2 cellular contexts compared by ENCODE assay signal in the genomic region with DNA sequence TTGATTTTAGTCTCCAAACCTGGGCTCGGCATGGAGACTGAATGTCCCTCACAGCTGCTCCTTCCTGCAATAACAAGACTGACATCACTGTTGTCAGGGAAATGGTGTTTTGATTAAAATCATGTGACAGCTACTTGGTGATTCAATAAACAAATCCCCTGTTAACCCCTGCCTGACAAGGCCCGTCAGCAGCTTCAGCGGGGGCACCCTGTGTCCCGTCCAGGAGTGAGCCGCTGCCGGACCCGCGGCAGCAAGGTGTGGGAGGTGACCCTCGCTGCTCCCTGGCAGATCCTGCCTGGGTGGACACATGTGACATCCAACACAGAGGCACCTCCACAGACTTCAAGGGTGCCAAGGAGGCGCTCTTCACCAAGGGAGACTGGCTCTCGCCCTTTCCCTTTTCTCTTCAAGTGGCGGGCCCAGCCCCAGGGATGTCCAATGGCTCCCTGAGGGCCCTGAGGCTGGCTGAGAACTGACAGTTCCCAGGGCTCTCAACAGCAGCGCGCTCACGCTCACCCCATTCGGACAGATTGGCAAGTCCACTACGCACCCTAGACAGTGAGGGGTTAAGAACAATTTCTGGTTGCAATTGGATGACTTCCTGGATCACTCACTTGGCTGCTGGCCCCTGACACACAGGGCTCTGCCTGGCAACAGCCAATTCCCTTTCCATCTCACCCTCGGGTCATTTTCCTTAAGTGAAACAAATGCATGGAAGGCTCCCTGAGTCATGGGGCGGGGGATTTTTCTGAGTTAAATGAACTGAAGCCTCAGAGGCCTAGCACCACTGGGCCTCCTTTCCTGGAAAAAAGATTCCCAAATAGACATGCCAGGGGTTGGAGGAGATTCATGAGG.
TF ChIP-seq lines count a peak whose summit lies in the region.

No MANE protein-coding gene starts in this region.

TF ChIP-seq in IMR-90, 13 proteins besides CTCF, POLR2A, EP300 and RAD21 (continued from another document):
- TF ChIP-seq, protein P1, sequence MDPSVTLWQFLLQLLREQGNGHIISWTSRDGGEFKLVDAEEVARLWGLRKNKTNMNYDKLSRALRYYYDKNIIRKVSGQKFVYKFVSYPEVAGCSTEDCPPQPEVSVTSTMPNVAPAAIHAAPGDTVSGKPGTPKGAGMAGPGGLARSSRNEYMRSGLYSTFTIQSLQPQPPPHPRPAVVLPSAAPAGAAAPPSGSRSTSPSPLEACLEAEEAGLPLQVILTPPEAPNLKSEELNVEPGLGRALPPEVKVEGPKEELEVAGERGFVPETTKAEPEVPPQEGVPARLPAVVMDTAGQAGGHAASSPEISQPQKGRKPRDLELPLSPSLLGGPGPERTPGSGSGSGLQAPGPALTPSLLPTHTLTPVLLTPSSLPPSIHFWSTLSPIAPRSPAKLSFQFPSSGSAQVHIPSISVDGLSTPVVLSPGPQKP (IDR thresholded peaks at IDR 0.05; ENCODE audit: borderline replicate concordance, low read depth, low read length): no peak
- TF ChIP-seq MAFK (IDR thresholded peaks at IDR 0.05; ENCODE audit: low read depth, low read length) (no peak), MAZ (IDR thresholded peaks at IDR 0.05; ENCODE audit: borderline replicate concordance, low read depth, low read length) (peak; percentile 76), BHLHE40 (IDR thresholded peaks at IDR 0.05; ENCODE audit: low read depth, low read length) (peak; percentile 31; the same call in 1 of the 2 replicates), FOS (IDR thresholded peaks at IDR 0.05; ENCODE audit: low read depth, low read length) (peak; percentile 77), SMC3 (IDR thresholded peaks at IDR 0.05; ENCODE audit: low read depth, low read length) (0 out of 2 replicates have a peak, but pooled peaks have one; percentile 4), CHD1 (IDR thresholded peaks at IDR 0.05; ENCODE audit: low read depth, low read length) (0 out of 2 replicates have a peak, but pooled peaks have one; percentile 49), CEBPB (IDR thresholded peaks at IDR 0.05; ENCODE audit: low read depth, low read length) (peak; percentile 58), RCOR1 (IDR thresholded peaks at IDR 0.05; ENCODE audit: insufficient replicate concordance, low read length) (no peak), MXI1 (IDR thresholded peaks at IDR 0.05; ENCODE audit: borderline replicate concordance, low read depth, low read length) (0 out of 2 replicates have a peak, but pooled peaks have one; percentile 13), NFE2L2 (IDR thresholded peaks at IDR 0.05; ENCODE audit: low read depth, low read length) (no peak)
TF ChIP-seq in IMR-90: peak in this region for 9.

TF ChIP-seq in SK-N-SH treated with all-trans-retinoic acid at 6 μM for 48 hours, 23 proteins besides CTCF, POLR2A, EP300 and RAD21 (continued from another document):
- TF ChIP-seq CSDC2 (CRISPR knock-in tag; IDR thresholded peaks at IDR 0.05) (peak; percentile 14; the same call in 1 of the 2 replicates), ZFP3 (CRISPR knock-in tag; IDR thresholded peaks at IDR 0.05) (peak; percentile 66), ESRRG (CRISPR knock-in tag; IDR thresholded peaks at IDR 0.05) (no peak), ZNF565 (CRISPR knock-in tag; conservative IDR thresholded peaks at IDR 0.05; ENCODE audit: low read depth) (no peak)
- TF ChIP-seq, protein P2, sequence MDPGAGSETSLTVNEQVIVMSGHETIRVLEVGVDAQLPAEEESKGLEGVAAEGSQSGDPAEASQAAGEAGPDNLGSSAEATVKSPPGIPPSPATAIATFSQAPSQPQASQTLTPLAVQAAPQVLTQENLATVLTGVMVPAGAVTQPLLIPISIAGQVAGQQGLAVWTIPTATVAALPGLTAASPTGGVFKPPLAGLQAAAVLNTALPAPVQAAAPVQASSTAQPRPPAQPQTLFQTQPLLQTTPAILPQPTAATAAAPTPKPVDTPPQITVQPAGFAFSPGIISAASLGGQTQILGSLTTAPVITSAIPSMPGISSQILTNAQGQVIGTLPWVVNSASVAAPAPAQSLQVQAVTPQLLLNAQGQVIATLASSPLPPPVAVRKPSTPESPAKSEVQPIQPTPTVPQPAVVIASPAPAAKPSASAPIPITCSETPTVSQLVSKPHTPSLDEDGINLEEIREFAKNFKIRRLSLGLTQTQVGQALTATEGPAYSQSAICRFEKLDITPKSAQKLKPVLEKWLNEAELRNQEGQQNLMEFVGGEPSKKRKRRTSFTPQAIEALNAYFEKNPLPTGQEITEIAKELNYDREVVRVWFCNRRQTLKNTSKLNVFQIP (CRISPR knock-in tag; IDR thresholded peaks at IDR 0.05; ENCODE audit: borderline replicate concordance, low read depth): 0 out of 2 replicates have a peak, but pooled peaks have one; percentile 4
- TF ChIP-seq, protein P3, sequence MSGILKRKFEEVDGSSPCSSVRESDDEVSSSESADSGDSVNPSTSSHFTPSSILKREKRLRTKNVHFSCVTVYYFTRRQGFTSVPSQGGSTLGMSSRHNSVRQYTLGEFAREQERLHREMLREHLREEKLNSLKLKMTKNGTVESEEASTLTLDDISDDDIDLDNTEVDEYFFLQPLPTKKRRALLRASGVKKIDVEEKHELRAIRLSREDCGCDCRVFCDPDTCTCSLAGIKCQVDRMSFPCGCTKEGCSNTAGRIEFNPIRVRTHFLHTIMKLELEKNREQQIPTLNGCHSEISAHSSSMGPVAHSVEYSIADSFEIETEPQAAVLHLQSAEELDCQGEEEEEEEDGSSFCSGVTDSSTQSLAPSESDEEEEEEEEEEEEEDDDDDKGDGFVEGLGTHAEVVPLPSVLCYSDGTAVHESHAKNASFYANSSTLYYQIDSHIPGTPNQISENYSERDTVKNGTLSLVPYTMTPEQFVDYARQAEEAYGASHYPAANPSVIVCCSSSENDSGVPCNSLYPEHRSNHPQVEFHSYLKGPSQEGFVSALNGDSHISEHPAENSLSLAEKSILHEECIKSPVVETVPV (CRISPR knock-in tag; IDR thresholded peaks at IDR 0.05): 0 out of 2 replicates have a peak, but pooled peaks have one; percentile 12
- TF ChIP-seq, protein P4, sequence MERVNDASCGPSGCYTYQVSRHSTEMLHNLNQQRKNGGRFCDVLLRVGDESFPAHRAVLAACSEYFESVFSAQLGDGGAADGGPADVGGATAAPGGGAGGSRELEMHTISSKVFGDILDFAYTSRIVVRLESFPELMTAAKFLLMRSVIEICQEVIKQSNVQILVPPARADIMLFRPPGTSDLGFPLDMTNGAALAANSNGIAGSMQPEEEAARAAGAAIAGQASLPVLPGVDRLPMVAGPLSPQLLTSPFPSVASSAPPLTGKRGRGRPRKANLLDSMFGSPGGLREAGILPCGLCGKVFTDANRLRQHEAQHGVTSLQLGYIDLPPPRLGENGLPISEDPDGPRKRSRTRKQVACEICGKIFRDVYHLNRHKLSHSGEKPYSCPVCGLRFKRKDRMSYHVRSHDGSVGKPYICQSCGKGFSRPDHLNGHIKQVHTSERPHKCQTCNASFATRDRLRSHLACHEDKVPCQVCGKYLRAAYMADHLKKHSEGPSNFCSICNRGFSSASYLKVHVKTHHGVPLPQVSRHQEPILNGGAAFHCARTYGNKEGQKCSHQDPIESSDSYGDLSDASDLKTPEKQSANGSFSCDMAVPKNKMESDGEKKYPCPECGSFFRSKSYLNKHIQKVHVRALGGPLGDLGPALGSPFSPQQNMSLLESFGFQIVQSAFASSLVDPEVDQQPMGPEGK (CRISPR knock-in tag; IDR thresholded peaks at IDR 0.05; ENCODE audit: borderline replicate concordance): no peak
